19 cellular contexts compared by ENCODE assay signal in the genomic region with DNA sequence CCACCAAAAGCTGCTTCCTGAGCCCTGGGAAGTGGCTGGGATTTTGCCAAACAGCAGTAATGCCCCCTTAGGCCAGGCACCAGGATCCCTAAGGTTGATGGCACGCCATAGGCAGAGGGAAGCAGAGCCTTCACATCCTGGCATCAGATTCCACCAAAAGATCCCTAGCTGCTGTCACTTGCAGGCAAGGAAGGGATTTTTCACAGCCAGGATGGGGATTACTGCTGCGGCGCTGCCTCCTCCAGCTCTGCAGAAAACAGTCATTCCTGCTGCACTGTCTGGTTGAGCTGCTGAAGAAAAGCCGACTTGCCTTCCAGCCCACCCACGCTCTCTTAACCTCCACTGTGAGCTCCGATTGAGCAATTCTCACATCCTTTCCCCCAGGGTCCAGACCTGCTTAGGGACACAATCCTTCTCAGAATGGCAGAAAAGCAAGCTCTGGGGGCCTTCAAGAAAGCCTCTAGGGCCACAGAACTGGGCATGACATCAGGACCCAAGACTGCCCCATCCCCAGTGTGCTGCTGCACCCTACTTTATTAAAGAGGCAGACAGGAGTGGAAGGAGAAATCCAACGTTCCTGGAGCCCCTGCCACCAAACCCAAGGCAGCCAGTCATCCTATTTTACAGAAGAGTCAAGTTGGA. TPM values are rescaled to one million over a fixed set of nuclear protein-coding genes. Genes with fewer than 3 reads are reported as not detected.
A peak's percentile ranks its signal among the peaks of the same experiment; 100 is the strongest.
DNase-seq lines count a peak whose midpoint lies in the region; ATAC-seq and TF ChIP-seq lines count a peak whose summit lies in the region.
"Had no signal": no experiment of that assay in that cellular context is flagged by ENCODE, and none has a peak within 500 bp of the region (broad histone marks: within the 10 kb centered on the region; RNA-seq: fewer than 3 reads in every experiment).

No MANE protein-coding gene starts in this region.

- no peak overlapping the region for H2BK120ac ChIP-seq in mesendoderm (ENCODE audit: low read depth, low read length)

- H3K79me2 ChIP-seq in mesendoderm (ENCODE audit: control insufficient read depth, insufficient read depth, low read length) = no peaks in the 10 kb centered on the region

- no peaks in the 10 kb centered on the region for H3K9me3 ChIP-seq in HEK293 (ENCODE audit: control insufficient read depth, insufficient read depth, low read depth, low read length)
- H3K9me3 ChIP-seq: HAP-1 had no signal

- ATAC-seq in HG02759 (IDR thresholded peaks at IDR 0.05; ENCODE audit: unreplicated experiment) (no peak), HG03025 (IDR thresholded peaks at IDR 0.05; ENCODE audit: low FRiP score, unreplicated experiment) (no peak)
- ATAC-seq: stimulated activated naive CD8-positive, alpha-beta T cell treated with anti-CD3 and anti-CD28 coated beads, Interleukin-15, Interleukin-2, amounts not matched to agents 100 U/mL and 50 U/mL, for 24 hours had no signal

- no peak overlapping the region for H3K4me3 ChIP-seq in HEK293 (ENCODE audit: low read depth, low read length)
- H3K4me3 ChIP-seq in mesendoderm (ENCODE audit: low read length) = no peak overlapping the region
- H3K4me3 ChIP-seq: HAP-1, skin epidermis had no signal

- no CpG with 5 or more reads among the region's 7 CpGs for WGBS in mesendoderm (ENCODE audit: extremely low coverage, insufficient coverage, low lambda C conversion rate)

- H4K5ac ChIP-seq in mesendoderm (ENCODE audit: low read length) = no peak overlapping the region

- H3K18ac ChIP-seq in mesendoderm (ENCODE audit: low read length) = peak overlapping the region; percentile 32

- H3K4ac ChIP-seq in mesendoderm (ENCODE audit: low read depth, low read length) = no peak overlapping the region

- no peak overlapping the region for H3K9ac ChIP-seq in mesendoderm (ENCODE audit: low read length)

- H3K36me3 ChIP-seq in HEK293 (ENCODE audit: control insufficient read depth in 2 of 2, insufficient read depth in 1 of 2, low read length in 2 of 2) (no peaks in the 10 kb centered on the region), mesendoderm (ENCODE audit: control insufficient read depth, insufficient read depth, low read length) (no peaks in the 10 kb centered on the region)
- H3K36me3 ChIP-seq: HAP-1 had no signal

- H3K56ac ChIP-seq in mesendoderm (ENCODE audit: low read length) = peak overlapping the region; percentile 57

- no peak overlapping the region for H3K23ac ChIP-seq in mesendoderm (ENCODE audit: low read length)

- DNase-seq in AG08395 (ENCODE audit: low spot score) (peak; percentile 34), cerebellar cortex (ENCODE audit: low spot score) (peak; percentile 20), mesendoderm (peak; percentile 35), NCI-H345 (lab: John Stamatoyannopoulos, UW) (no peak)
- DNase-seq in stimulated activated CD4-positive, alpha-beta T cell treated with anti-CD3 and anti-CD28 coated beads, Interleukin-4, amount 100 ng/mL, for 24 hours = no peak
- DNase-seq: activated CD4-positive, alpha-beta T cell treated with anti-CD3 and anti-CD28 coated beads, Interleukin-2, amount 10 ng/mL, durations not matched to agents 7 days and 5 days; central memory CD4-positive, alpha-beta T cell; DMS153; KBM-7; NCI-H1436; NCI-H446 treated with DMSO at 0.1 percent for 48 hours; stimulated activated naive CD8-positive, alpha-beta T cell treated with anti-CD3 and anti-CD28 coated beads, Interleukin-15, Interleukin-2, amounts not matched to agents 100 U/mL and 50 U/mL, for 24 hours; T-helper 2 cell had no signal

- POLR2A ChIA-PET in HEK293 (lab: Yijun Ruan, JAX) = no interaction called here

- H2BK5ac ChIP-seq in mesendoderm (ENCODE audit: low read length) = no peak overlapping the region

- CTCF ChIA-PET in HEK293 (lab: Yijun Ruan, JAX) = interaction anchor here (0.5 to 3.3 kb wide), 10 partner anchors 11 to 500 kb away, joined by 3 to 27 read pairs (median 4); a partner anchor contains a TSS

- H2BK15ac ChIP-seq in mesendoderm (replicated peaks; ENCODE audit: low read depth) = no peak overlapping the region

- no peak overlapping the region for H3K4me2 ChIP-seq in mesendoderm (ENCODE audit: low read length)

- TF ChIP-seq CTCF in HEK293 (tag by site-specific recombination; IDR thresholded peaks at IDR 0.05) = no peak

- no peak overlapping the region for H2AK5ac ChIP-seq in mesendoderm (ENCODE audit: low read length)

- H4K8ac ChIP-seq in mesendoderm (ENCODE audit: low read depth, low read length) = no peak overlapping the region

- H3K27ac ChIP-seq in HEK293 (ENCODE audit: extremely low read depth, low read depth, low read length) (no peak overlapping the region), mesendoderm (ENCODE audit: low read depth, low read length) (no peak overlapping the region)
- H3K27ac ChIP-seq: skin epidermis had no signal

- H3K79me1 ChIP-seq in mesendoderm (ENCODE audit: low read length) = no peaks in the 10 kb centered on the region

- H3K4me1 ChIP-seq in HEK293 (ENCODE audit: control insufficient read depth, insufficient read depth, low read length) (no peaks in the 10 kb centered on the region), mesendoderm (ENCODE audit: control insufficient read depth, low read depth, low read length) (peaks cover 7% of the 10 kb centered on the region)

- no peaks in the 10 kb centered on the region for H3K27me3 ChIP-seq in mesendoderm (ENCODE audit: insufficient read depth, low read length, poor library complexity)

TF ChIP-seq in HEK293, 187 proteins besides CTCF, POLR2A, EP300 and RAD21:
- TF ChIP-seq EGR2 (tag by site-specific recombination; IDR thresholded peaks at IDR 0.05; ENCODE audit: low read depth) (0 out of 2 replicates have a peak, but pooled peaks have one; percentile 13), ZIC2 (tag by site-specific recombination; IDR thresholded peaks at IDR 0.05) (0 out of 2 replicates have a peak, but pooled peaks have one; percentile 28), ZBTB48 (tag by site-specific recombination; IDR thresholded peaks at IDR 0.05) (peak; percentile 67), ZNF521 (tag by site-specific recombination; IDR thresholded peaks at IDR 0.05) (no peak), ZNF24 (tag by site-specific recombination; IDR thresholded peaks at IDR 0.05) (no peak), ZNF654 (tag by site-specific recombination; IDR thresholded peaks at IDR 0.05; ENCODE audit: low read depth) (no peak), ZFHX2 (tag by site-specific recombination; conservative IDR thresholded peaks at IDR 0.05) (peak; percentile 55)

RNA-seq across cellular contexts. Expression of a gene that starts 19.9 kb away (rescaled TPM):
- 2.6 TPM for polyA plus RNA-seq in mesendoderm (2013, experiment 1 of 2)
- 3.0 TPM for polyA plus RNA-seq in mesendoderm (2013, experiment 2 of 2)
- polyA plus RNA-seq: endothelial cell of umbilical vein had no signal

Comparison
In these comparisons a context has a peak if more than half of its experiments do, and no peak if none do; other contexts are left out.
1. DNase-seq: peak in AG08395 (single experiment), cerebellar cortex (single experiment) and mesendoderm (single experiment); none in stimulated activated CD4-positive, alpha-beta T cell treated with anti-CD3 and anti-CD28 coated beads, Interleukin-4, amount 100 ng/mL, for 24 hours (single experiment) and NCI-H345 (single experiment).